16 cellular contexts compared by ENCODE assay signal in the genomic region with DNA sequence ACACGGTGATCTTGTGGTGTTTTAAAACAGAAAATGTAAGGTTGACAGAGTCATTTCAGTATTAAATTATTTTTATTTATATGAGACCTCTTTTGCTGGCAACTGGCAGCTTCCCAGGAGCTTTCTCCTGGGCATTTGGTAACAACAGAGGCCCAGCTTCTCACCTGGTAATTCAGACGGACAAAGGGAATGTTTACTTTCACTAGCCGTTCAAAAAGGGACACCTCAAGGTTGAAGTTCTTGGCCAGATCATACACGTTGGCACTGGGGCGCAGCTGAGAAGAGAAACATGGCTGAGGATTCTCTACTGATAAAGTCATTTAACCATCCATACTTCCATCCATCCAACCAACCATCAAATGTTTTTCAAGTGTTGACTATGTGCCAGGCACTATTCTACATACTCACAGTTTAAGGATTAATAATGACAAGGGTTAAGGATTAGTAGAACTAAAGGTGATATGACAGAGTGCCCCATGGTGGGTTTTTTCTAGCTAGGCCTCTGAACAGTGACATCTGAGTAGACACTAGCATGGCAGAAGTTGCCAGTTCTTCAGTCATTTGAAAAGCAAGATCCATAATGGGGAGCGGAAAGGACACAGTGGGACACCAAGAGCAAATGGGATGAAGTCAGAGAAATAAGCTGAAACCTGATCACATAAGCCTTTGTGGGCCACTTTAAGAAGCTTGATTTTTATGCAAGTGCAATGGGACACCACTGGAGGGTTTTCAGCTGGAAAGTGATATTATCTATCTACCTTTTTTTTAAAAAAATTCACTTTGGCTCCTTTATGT.
"Had no signal": no experiment of that assay in that cellular context is flagged by ENCODE, and none has a peak within 500 bp of the region (broad histone marks: within the 10 kb centered on the region; RNA-seq: fewer than 3 reads in every experiment).

No MANE protein-coding gene starts in this region.

- H3K9me3 Mint-ChIP-seq: activated T-cell treated with anti-CD3 and anti-CD28 coated beads, Interleukin-2, amount 50 U/mL, for 4 hours; neural progenitor cell; stimulated activated naive B cell treated with anti-CD40 and anti-IgM and Interleukin-4, amounts not matched to agents 10 μg/mL and 1 μg/mL and 100 μg/mL, for 72 hours; T-cell had no signal

- H3K36me3 ChIP-seq: neural progenitor cell, ovary, uterus had no signal

- H3K27ac ChIP-seq: adrenal gland, cardiac muscle cell, colonic mucosa, neural progenitor cell, ovary, tibial artery, uterus had no signal

- H3K27ac Mint-ChIP-seq: activated CD8-positive, alpha-beta memory T cell treated with anti-CD3 and anti-CD28 coated beads, Interleukin-2, amount 10 ng/mL, durations not matched to agents 7 days and 5 days; neural progenitor cell had no signal

- H2AFZ ChIP-seq: neural progenitor cell had no signal

- H3K4me1 Mint-ChIP-seq: activated CD8-positive, alpha-beta memory T cell treated with anti-CD3 and anti-CD28 coated beads, Interleukin-2, amount 10 ng/mL, durations not matched to agents 7 days and 5 days; naive B cell; stimulated activated naive B cell treated with anti-CD40 and anti-IgM and Interleukin-4, amounts not matched to agents 10 μg/mL and 1 μg/mL and 100 μg/mL, for 72 hours had no signal

- DNase-seq: activated CD4-positive, CD25-positive, alpha-beta regulatory T cell treated with anti-CD3 and anti-CD28 coated beads, Interleukin-2, amount 50 U/mL, for 72 hours; activated CD8-positive, alpha-beta memory T cell treated with anti-CD3 and anti-CD28 coated beads, Interleukin-2, amount 10 ng/mL, durations not matched to agents 7 days and 5 days; activated T-cell treated with anti-CD3 and anti-CD28 coated beads, Interleukin-2, amount 50 U/mL, for 4 hours; colonic mucosa; mammary epithelial cell; naive B cell; ovary; stimulated activated CD4-positive, alpha-beta T cell treated with anti-CD3 and anti-CD28 coated beads, Interleukin-2, amount 100 ng/mL, for 48 hours; stimulated activated naive B cell treated with anti-CD40 and anti-IgM and Interleukin-4, amounts not matched to agents 10 μg/mL and 1 μg/mL and 100 μg/mL, for 72 hours; T-cell; T-helper 9 cell; tibial artery; uterus had no signal

- H3K4me3 Mint-ChIP-seq: activated CD8-positive, alpha-beta memory T cell treated with anti-CD3 and anti-CD28 coated beads, Interleukin-2, amount 10 ng/mL, durations not matched to agents 7 days and 5 days; activated T-cell treated with anti-CD3 and anti-CD28 coated beads, Interleukin-2, amount 50 U/mL, for 4 hours; naive B cell; neural progenitor cell; stimulated activated naive B cell treated with anti-CD40 and anti-IgM and Interleukin-4, amounts not matched to agents 10 μg/mL and 1 μg/mL and 100 μg/mL, for 72 hours; T-cell had no signal

- H3K4me2 ChIP-seq: neural progenitor cell had no signal

- H3K27me3 Mint-ChIP-seq: activated CD8-positive, alpha-beta memory T cell treated with anti-CD3 and anti-CD28 coated beads, Interleukin-2, amount 10 ng/mL, durations not matched to agents 7 days and 5 days; naive B cell; stimulated activated naive B cell treated with anti-CD40 and anti-IgM and Interleukin-4, amounts not matched to agents 10 μg/mL and 1 μg/mL and 100 μg/mL, for 72 hours; T-cell had no signal

- H3K27me3 ChIP-seq: adrenal gland, cardiac muscle cell, colonic mucosa, neural progenitor cell, ovary, tibial artery, uterus had no signal

- H3K4me3 ChIP-seq: adrenal gland, cardiac muscle cell, colonic mucosa, neural progenitor cell, ovary, tibial artery, uterus had no signal

- H3K9ac ChIP-seq: neural progenitor cell had no signal

- H3K4me1 ChIP-seq: colonic mucosa, neural progenitor cell, tibial artery, uterus had no signal

- H3K9me3 ChIP-seq: adrenal gland, colonic mucosa, ovary, tibial artery, uterus had no signal
